ENCODE assay signal across 12 cellular contexts in genomic region chr17:48843172-48843900, GRCh38. TPM values are rescaled to one million over a fixed set of nuclear protein-coding genes. Genes with fewer than 3 reads are reported as not detected.
A peak's percentile ranks its signal among the peaks of the same experiment; 100 is the strongest.
DNase-seq lines count a peak whose midpoint lies in the region; ATAC-seq and TF ChIP-seq lines count a peak whose summit lies in the region.
"Had no signal": no experiment of that assay in that cellular context is flagged by ENCODE, and none has a peak within 500 bp of the region (broad histone marks: within the 10 kb centered on the region; RNA-seq: fewer than 3 reads in every experiment).

No MANE protein-coding gene starts in this region.

- H3K4me1 ChIP-seq in parathyroid adenoma (no peaks in the 10 kb centered on the region), HAP-1 (peaks cover 12% of the 10 kb centered on the region)

- H3K4me2 ChIP-seq in parathyroid adenoma (ENCODE audit: low read length), result no peak overlapping the region

- no peak overlapping the region for H3K4me3 ChIP-seq in fibroblast of villous mesenchyme (ENCODE audit: low read depth, low read length)
- H3K4me3 ChIP-seq in parathyroid adenoma (ENCODE audit: low read depth, low read length), result no peak overlapping the region
- no peak overlapping the region for H3K4me3 ChIP-seq in HAP-1

- TF ChIP-seq CTCF in CD4-positive, alpha-beta T cell (IDR thresholded peaks at IDR 0.05), result no peak
- TF ChIP-seq CTCF in fibroblast of villous mesenchyme (IDR thresholded peaks at IDR 0.05; ENCODE audit: insufficient read depth, low read depth, low read length) (no peak), parathyroid adenoma (IDR thresholded peaks at IDR 0.05) (no peak)

- no peak overlapping the region for H2AFZ ChIP-seq in parathyroid adenoma

- H3K27ac Mint-ChIP-seq in CD4-positive, alpha-beta T cell, result peak overlapping the region; percentile 91
- H3K27ac Mint-ChIP-seq in T-helper 17 cell, result peak overlapping the region; percentile 19

- H3K27me3 Mint-ChIP-seq in CD4-positive, alpha-beta T cell, result no peaks in the 10 kb centered on the region
- H3K27me3 Mint-ChIP-seq in T-helper 17 cell, result no peaks in the 10 kb centered on the region

- DNase-seq in CD4-positive, alpha-beta T cell, result no peak
- DNase-seq in T-helper 17 cell (no peak), fibroblast of villous mesenchyme (ENCODE audit: low read depth) (peak; percentile 28), HAP-1 (ENCODE audit: low spot score in 2 of 2) (no peak), cortex of kidney (lab: John Stamatoyannopoulos, UW) (no peak)
- DNase-seq: activated CD4-positive, alpha-beta T cell treated with anti-CD3 and anti-CD28 coated beads for 48 hours; NCI-H2081; stimulated activated naive CD4-positive, alpha-beta T cell treated with Interleukin-2 at 50 U/mL for 16 hours had no signal

- no peak overlapping the region for H3K27ac ChIP-seq in CD4-positive, alpha-beta T cell (ENCODE audit: low read depth, low read length)
- peak overlapping the region; percentile 0 for H3K27ac ChIP-seq in parathyroid adenoma

- H3K4me3 Mint-ChIP-seq in CD4-positive, alpha-beta T cell, result peak overlapping the region; percentile 39
- H3K4me3 Mint-ChIP-seq in T-helper 17 cell, result no peak overlapping the region

- H3K9me3 Mint-ChIP-seq in CD4-positive, alpha-beta T cell, result no peaks in the 10 kb centered on the region

- CTCF ChIA-PET in CD4-positive, alpha-beta T cell (lab: Charles Lee), result no interaction called here

- H3K36me3 ChIP-seq in parathyroid adenoma (ENCODE audit: control insufficient read depth, insufficient read depth, low read length) (no peaks in the 10 kb centered on the region), HAP-1 (replicated peaks) (peaks cover 28% of the 10 kb centered on the region)

- peaks cover 62% of the 10 kb centered on the region for H3K36me3 Mint-ChIP-seq in CD4-positive, alpha-beta T cell (ENCODE audit: low read depth)
- H3K36me3 Mint-ChIP-seq in T-helper 17 cell (ENCODE audit: low read depth), result peaks cover 10% of the 10 kb centered on the region

- H3K27me3 ChIP-seq in CD4-positive, alpha-beta T cell (ENCODE audit: control insufficient read depth, insufficient read depth, low read length), result no peaks in the 10 kb centered on the region
- H3K27me3 ChIP-seq in parathyroid adenoma (ENCODE audit: control insufficient read depth, insufficient read depth, low read length) (no peaks in the 10 kb centered on the region), HAP-1 (ENCODE audit: low read depth) (no peaks in the 10 kb centered on the region)

- no peak for ATAC-seq in CD4-positive, alpha-beta T cell (ENCODE audit: poor library complexity)
- ATAC-seq in T-helper 17 cell (no peak), HG03520 (IDR thresholded peaks at IDR 0.05; ENCODE audit: unreplicated experiment) (no peak), HG03039 (IDR thresholded peaks at IDR 0.05; ENCODE audit: unreplicated experiment) (no peak)

- peaks cover 37% of the 10 kb centered on the region for H3K4me1 Mint-ChIP-seq in CD4-positive, alpha-beta T cell (ENCODE audit: low read depth)
- peaks cover 25% of the 10 kb centered on the region for H3K4me1 Mint-ChIP-seq in T-helper 17 cell

- POLR2A ChIA-PET in CD4-positive, alpha-beta T cell (lab: Charles Lee), result interaction anchor here (0.6 to 1.7 kb wide), 3 partner anchors 12 to 46 kb away, joined by 3 to 5 read pairs (median 3); no protein-coding TSS in a partner anchor

- no peak overlapping the region for H3K9ac ChIP-seq in parathyroid adenoma

- in situ Hi-C loops in HAP-1 (cut with MboI; ENCODE audit: low sequenced_read_pairs), result no loop called here

- intact Hi-C loops in CD4-positive, alpha-beta T cell (cut with DNase I, micrococcal nuclease), result no loop called here

- no peaks in the 10 kb centered on the region for H3K9me3 ChIP-seq in CD4-positive, alpha-beta T cell (ENCODE audit: control insufficient read depth, low read length)
- no peaks in the 10 kb centered on the region for H3K9me3 ChIP-seq in T-helper 17 cell (ENCODE audit: control insufficient read depth, low read length, poor library complexity, severe bottlenecking)
- no peaks in the 10 kb centered on the region for H3K9me3 ChIP-seq in parathyroid adenoma (ENCODE audit: control insufficient read depth, low read length)
- H3K9me3 ChIP-seq in HAP-1, result no peaks in the 10 kb centered on the region

- peaks cover 2% of the 10 kb centered on the region for H3K79me2 ChIP-seq in parathyroid adenoma

RNA-seq across cellular contexts. Expression of gene CALCOCO2, which starts 12.5 kb away (rescaled TPM):
- total RNA-seq in CD4-positive, alpha-beta T cell, result 100 to 1,000 TPM; 140 to 142 TPM
- total RNA-seq in T-helper 17 cell (100 to 1,000 TPM; 152 to 154 TPM), fibroblast of villous mesenchyme (93.7 and 98.9 TPM in 2 replicates)

RNA-seq across cellular contexts. Expression of gene TTLL6, which starts 26.3 kb away (rescaled TPM):
- not detected for total RNA-seq in CD4-positive, alpha-beta T cell
- total RNA-seq in T-helper 17 cell, result not detected
- under 0.01 TPM in 2 replicates for total RNA-seq in fibroblast of villous mesenchyme
- total RNA-seq: mononuclear cell had no signal

RNA-seq across cellular contexts. Expression of gene ATP5MC1, which starts 49.3 kb away (rescaled TPM):
- total RNA-seq in CD4-positive, alpha-beta T cell, result 10 to 100 TPM; 11.8 to 13.9 TPM
- 10 to 100 TPM; 17.3 to 25.7 TPM for total RNA-seq in T-helper 17 cell
- 28.7 and 62.2 TPM in 2 replicates for total RNA-seq in fibroblast of villous mesenchyme
